Comparison of ENCODE assay signal across 8 cellular contexts in the genomic region with DNA sequence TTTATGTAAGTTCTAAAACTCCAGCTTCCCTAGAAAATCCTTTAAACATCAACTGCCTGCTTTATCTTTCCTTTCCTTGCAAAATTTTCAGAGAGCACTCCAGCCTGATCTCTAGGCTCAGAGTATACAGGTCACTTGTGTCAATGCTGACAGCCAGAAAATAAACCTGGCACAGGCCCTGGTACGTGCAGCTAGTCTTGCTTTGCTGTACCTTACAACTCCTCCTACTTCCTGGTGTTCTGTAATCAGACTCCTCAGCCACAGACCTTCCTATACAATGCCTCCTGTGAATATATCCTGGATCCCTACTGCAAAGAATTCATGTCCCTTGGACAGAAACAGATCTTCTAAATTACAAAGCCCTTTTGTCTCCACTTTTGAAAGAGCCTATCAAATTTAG. TPM values are rescaled to one million over a fixed set of nuclear protein-coding genes. Genes with fewer than 3 reads are reported as not detected.
DNase-seq lines count a peak whose midpoint lies in the region; ATAC-seq and TF ChIP-seq lines count a peak whose summit lies in the region.
"Had no signal": no experiment of that assay in that cellular context is flagged by ENCODE, and none has a peak within 500 bp of the region (broad histone marks: within the 10 kb centered on the region; RNA-seq: fewer than 3 reads in every experiment).

No MANE protein-coding gene starts in this region.

- no peak overlapping the region for H3K4me3 ChIP-seq in fibroblast of pulmonary artery (replicated peaks; ENCODE audit: low read depth, low read length)
- no peak overlapping the region for H3K4me3 ChIP-seq in transverse colon
- H3K4me3 ChIP-seq: SK-N-MC had no signal

- H3K36me3 ChIP-seq in transverse colon = no peaks in the 10 kb centered on the region

- in situ Hi-C loops in transverse colon (cut with MboI; ENCODE audit: low pct_ligation_motif_present in 1 of 4, low pct_unique_long_range_greater_than_20kb in 1 of 4, low sequenced_read_pairs in 3 of 4) = loop anchor here in 2 of 4 donors (25.0 kb wide), 2 partner anchors 90 to 460 kb away; no protein-coding TSS in a partner anchor

- TF ChIP-seq EP300 in transverse colon (IDR thresholded peaks at IDR 0.05; ENCODE audit: low read depth) = no peak

- peaks cover 21 to 67% (median 40%) of the 10 kb centered on the region in 4 donors for H3K4me1 ChIP-seq in transverse colon

- H3K9me3 ChIP-seq in transverse colon = no peaks in the 10 kb centered on the region

- H3K27me3 ChIP-seq in transverse colon = no peaks in the 10 kb centered on the region

- DNase-seq in fibroblast of pulmonary artery (ENCODE audit: low read depth) = peak; percentile 51
- DNase-seq in transverse colon = peak; percentile 73
- DNase-seq in GM19240 (ENCODE audit: insufficient read length, low spot score) = no peak

- TF ChIP-seq CTCF in fibroblast of pulmonary artery (IDR thresholded peaks at IDR 0.05; ENCODE audit: low read length, missing control alignments) (no peak), transverse colon (IDR thresholded peaks at IDR 0.05) (no peak)

- ATAC-seq in GM18909 (IDR thresholded peaks at IDR 0.05; ENCODE audit: poor library complexity, unreplicated experiment) (peak; percentile 34), HG03442 (IDR thresholded peaks at IDR 0.05; ENCODE audit: unreplicated experiment) (peak; percentile 47), SK-N-SH treated with all-trans-retinoic acid at 6 μM for 48 hours (peak; percentile 87), HG02759 (IDR thresholded peaks at IDR 0.05; ENCODE audit: unreplicated experiment) (no peak)

- peak; percentile 33 for TF ChIP-seq POLR2A in transverse colon (IDR thresholded peaks at IDR 0.05)

- intact Hi-C loops in transverse colon (cut with DNase I; ENCODE audit: low total_unique reads) = no loop called here

- H3K27ac ChIP-seq in transverse colon = peak overlapping the region; percentile 56 to 80 (median 68)

- 6 to 22% methylated on average over 1 of the region's 1 CpG for WGBS in transverse colon (ENCODE audit: low coverage in 1 of 2), 2 donors

TF ChIP-seq in SK-N-SH treated with all-trans-retinoic acid at 6 μM for 48 hours, 23 proteins besides CTCF, POLR2A, EP300 and RAD21:
- no peak for TF ChIP-seq ZNF8 (CRISPR knock-in tag; IDR thresholded peaks at IDR 0.05)
- TF ChIP-seq PPARA (CRISPR knock-in tag; IDR thresholded peaks at IDR 0.05; ENCODE audit: borderline replicate concordance) = no peak
- TF ChIP-seq ZC3H10 (CRISPR knock-in tag; IDR thresholded peaks at IDR 0.05) = no peak
- TF ChIP-seq, protein P1, sequence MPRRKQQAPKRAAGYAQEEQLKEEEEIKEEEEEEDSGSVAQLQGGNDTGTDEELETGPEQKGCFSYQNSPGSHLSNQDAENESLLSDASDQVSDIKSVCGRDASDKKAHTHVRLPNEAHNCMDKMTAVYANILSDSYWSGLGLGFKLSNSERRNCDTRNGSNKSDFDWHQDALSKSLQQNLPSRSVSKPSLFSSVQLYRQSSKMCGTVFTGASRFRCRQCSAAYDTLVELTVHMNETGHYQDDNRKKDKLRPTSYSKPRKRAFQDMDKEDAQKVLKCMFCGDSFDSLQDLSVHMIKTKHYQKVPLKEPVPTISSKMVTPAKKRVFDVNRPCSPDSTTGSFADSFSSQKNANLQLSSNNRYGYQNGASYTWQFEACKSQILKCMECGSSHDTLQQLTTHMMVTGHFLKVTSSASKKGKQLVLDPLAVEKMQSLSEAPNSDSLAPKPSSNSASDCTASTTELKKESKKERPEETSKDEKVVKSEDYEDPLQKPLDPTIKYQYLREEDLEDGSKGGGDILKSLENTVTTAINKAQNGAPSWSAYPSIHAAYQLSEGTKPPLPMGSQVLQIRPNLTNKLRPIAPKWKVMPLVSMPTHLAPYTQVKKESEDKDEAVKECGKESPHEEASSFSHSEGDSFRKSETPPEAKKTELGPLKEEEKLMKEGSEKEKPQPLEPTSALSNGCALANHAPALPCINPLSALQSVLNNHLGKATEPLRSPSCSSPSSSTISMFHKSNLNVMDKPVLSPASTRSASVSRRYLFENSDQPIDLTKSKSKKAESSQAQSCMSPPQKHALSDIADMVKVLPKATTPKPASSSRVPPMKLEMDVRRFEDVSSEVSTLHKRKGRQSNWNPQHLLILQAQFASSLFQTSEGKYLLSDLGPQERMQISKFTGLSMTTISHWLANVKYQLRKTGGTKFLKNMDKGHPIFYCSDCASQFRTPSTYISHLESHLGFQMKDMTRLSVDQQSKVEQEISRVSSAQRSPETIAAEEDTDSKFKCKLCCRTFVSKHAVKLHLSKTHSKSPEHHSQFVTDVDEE (CRISPR knock-in tag; IDR thresholded peaks at IDR 0.05) = no peak
- TF ChIP-seq GLIS3 (CRISPR knock-in tag; IDR thresholded peaks at IDR 0.05) = no peak
- TF ChIP-seq TOX (CRISPR knock-in tag; IDR thresholded peaks at IDR 0.05; ENCODE audit: borderline replicate concordance) = no peak
- no peak for TF ChIP-seq ZFP30 (CRISPR knock-in tag; IDR thresholded peaks at IDR 0.05)
- TF ChIP-seq, protein P2, sequence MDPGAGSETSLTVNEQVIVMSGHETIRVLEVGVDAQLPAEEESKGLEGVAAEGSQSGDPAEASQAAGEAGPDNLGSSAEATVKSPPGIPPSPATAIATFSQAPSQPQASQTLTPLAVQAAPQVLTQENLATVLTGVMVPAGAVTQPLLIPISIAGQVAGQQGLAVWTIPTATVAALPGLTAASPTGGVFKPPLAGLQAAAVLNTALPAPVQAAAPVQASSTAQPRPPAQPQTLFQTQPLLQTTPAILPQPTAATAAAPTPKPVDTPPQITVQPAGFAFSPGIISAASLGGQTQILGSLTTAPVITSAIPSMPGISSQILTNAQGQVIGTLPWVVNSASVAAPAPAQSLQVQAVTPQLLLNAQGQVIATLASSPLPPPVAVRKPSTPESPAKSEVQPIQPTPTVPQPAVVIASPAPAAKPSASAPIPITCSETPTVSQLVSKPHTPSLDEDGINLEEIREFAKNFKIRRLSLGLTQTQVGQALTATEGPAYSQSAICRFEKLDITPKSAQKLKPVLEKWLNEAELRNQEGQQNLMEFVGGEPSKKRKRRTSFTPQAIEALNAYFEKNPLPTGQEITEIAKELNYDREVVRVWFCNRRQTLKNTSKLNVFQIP (CRISPR knock-in tag; IDR thresholded peaks at IDR 0.05; ENCODE audit: borderline replicate concordance, low read depth) = no peak
- TF ChIP-seq RARB (CRISPR knock-in tag; IDR thresholded peaks at IDR 0.05) = no peak
- no peak for TF ChIP-seq ZNF70 (CRISPR knock-in tag; IDR thresholded peaks at IDR 0.05)
- TF ChIP-seq SNAI2 (CRISPR knock-in tag; IDR thresholded peaks at IDR 0.05) = no peak
- TF ChIP-seq ARNTL (CRISPR knock-in tag; IDR thresholded peaks at IDR 0.05; ENCODE audit: borderline replicate concordance, low read depth) = no peak
- no peak for TF ChIP-seq OSR1 (CRISPR knock-in tag; IDR thresholded peaks at IDR 0.05)
- no peak for TF ChIP-seq TCF4 (CRISPR knock-in tag; IDR thresholded peaks at IDR 0.05; ENCODE audit: borderline replicate concordance)
TF ChIP-seq in SK-N-SH treated with all-trans-retinoic acid at 6 μM for 48 hours: peak in this region for 0.

RNA-seq across cellular contexts. Expression of a gene that starts 24.2 kb away (rescaled TPM):
- total RNA-seq in transverse colon = 100 to 1,000 TPM in 2 of 4 donors, 10 to 100 TPM in 2; 55.4 to 137 (median 104) TPM

RNA-seq across cellular contexts. Expression of a gene that starts 53.7 kb away (rescaled TPM):
- not detected for total RNA-seq in transverse colon
